17 cellular contexts compared by ENCODE assay signal in genomic region chr15:90239371-90239770, GRCh38. TPM values are rescaled to one million over a fixed set of nuclear protein-coding genes. Genes with fewer than 3 reads are reported as not detected.
"Had no signal": no experiment of that assay in that cellular context is flagged by ENCODE, and none has a peak within 500 bp of the region (broad histone marks: within the 10 kb centered on the region; RNA-seq: fewer than 3 reads in every experiment).

No MANE protein-coding gene starts in this region.

- H3K9me3 Mint-ChIP-seq: activated CD4-positive, alpha-beta T cell treated with anti-CD3 and anti-CD28 coated beads, Interleukin-2, amount 10 ng/mL, durations not matched to agents 7 days and 5 days; type B pancreatic cell; WTC11 had no signal

- H3K4me3 Mint-ChIP-seq: activated CD4-positive, alpha-beta T cell treated with anti-CD3 and anti-CD28 coated beads, Interleukin-2, amount 10 ng/mL, durations not matched to agents 7 days and 5 days; type B pancreatic cell; WTC11 had no signal

- H3K4me3 ChIP-seq: adrenal gland, colonic mucosa, gastroesophageal sphincter, suprapubic skin had no signal

- H3K9me3 ChIP-seq: adrenal gland, colonic mucosa, gastroesophageal sphincter, suprapubic skin had no signal

- DNase-seq: activated CD4-positive, alpha-beta T cell treated with anti-CD3 and anti-CD28 coated beads, Interleukin-2, amount 10 ng/mL, durations not matched to agents 7 days and 5 days; activated effector memory CD4-positive, alpha-beta T cell treated with anti-CD3 and anti-CD28 coated beads, Interleukin-2, amount 50 U/mL, for 16 hours; activated T-cell treated with anti-CD3 and anti-CD28 coated beads, Interleukin-2, amount 50 U/mL, for 1 hour; adrenal gland; caudate nucleus; colonic mucosa; left ventricle myocardium superior; mesendoderm; stimulated activated CD4-positive, alpha-beta T cell treated with anti-CD3 and anti-CD28 coated beads, Interleukin-2, amount 100 ng/mL, for 48 hours; stimulated activated naive CD4-positive, alpha-beta T cell treated with Interleukin-2 at 50 U/mL for 16 hours; T-helper 9 cell had no signal

- H3K27me3 Mint-ChIP-seq: activated CD4-positive, alpha-beta T cell treated with anti-CD3 and anti-CD28 coated beads, Interleukin-2, amount 10 ng/mL, durations not matched to agents 7 days and 5 days; type B pancreatic cell had no signal

- H3K36me3 ChIP-seq: colonic mucosa had no signal

- H3K27ac ChIP-seq: adrenal gland, colonic mucosa, gastroesophageal sphincter, parathyroid adenoma, suprapubic skin had no signal

- H3K4me1 ChIP-seq: colonic mucosa, parathyroid adenoma had no signal

- H3K36me3 Mint-ChIP-seq: type B pancreatic cell had no signal

- H3K27me3 ChIP-seq: adrenal gland, colonic mucosa, gastroesophageal sphincter, suprapubic skin had no signal

- H3K27ac Mint-ChIP-seq: activated CD4-positive, alpha-beta T cell treated with anti-CD3 and anti-CD28 coated beads, Interleukin-2, amount 10 ng/mL, durations not matched to agents 7 days and 5 days; type B pancreatic cell; WTC11 had no signal

- ATAC-seq: gastroesophageal sphincter, left ventricle myocardium superior, WTC11 had no signal

RNA-seq across cellular contexts. Expression of gene TTLL13, which starts 10.0 kb away (rescaled TPM):
- total RNA-seq: kidney epithelial cell had no signal
